3 cellular contexts compared by ENCODE assay signal in genomic region chr20:10590950-10591349, GRCh38.
TF ChIP-seq lines count a peak whose summit lies in the region.

No MANE protein-coding gene starts in this region.

TF ChIP-seq in SK-N-SH, 30 proteins besides CTCF, POLR2A, EP300 and RAD21:
- no peak for TF ChIP-seq PBX3 (IDR thresholded peaks at IDR 0.05)

TF ChIP-seq in SK-N-SH treated with all-trans-retinoic acid at 6 μM for 48 hours, 23 proteins besides CTCF, POLR2A, EP300 and RAD21:
- TF ChIP-seq OSR1 (CRISPR knock-in tag; IDR thresholded peaks at IDR 0.05) (no peak), ZNF8 (CRISPR knock-in tag; IDR thresholded peaks at IDR 0.05) (no peak), TSHZ2 (CRISPR knock-in tag; IDR thresholded peaks at IDR 0.05) (no peak), ZNF565 (CRISPR knock-in tag; conservative IDR thresholded peaks at IDR 0.05; ENCODE audit: low read depth) (no peak), SNAI2 (CRISPR knock-in tag; IDR thresholded peaks at IDR 0.05) (no peak), ZFP3 (CRISPR knock-in tag; IDR thresholded peaks at IDR 0.05) (no peak), TCF4 (CRISPR knock-in tag; IDR thresholded peaks at IDR 0.05; ENCODE audit: borderline replicate concordance) (no peak), GLIS3 (CRISPR knock-in tag; IDR thresholded peaks at IDR 0.05) (no peak), BACH2 (CRISPR knock-in tag; IDR thresholded peaks at IDR 0.05; ENCODE audit: borderline replicate concordance) (no peak)

TF ChIP-seq in endothelial cell of umbilical vein, 7 proteins besides CTCF, POLR2A, EP300 and RAD21:
- no peak for TF ChIP-seq JUN (IDR thresholded peaks at IDR 0.05; ENCODE audit: borderline replicate concordance, insufficient read depth, insufficient read length, low read depth)
- TF ChIP-seq FOS (IDR thresholded peaks at IDR 0.05; ENCODE audit: borderline replicate concordance, insufficient read depth, low read length): no peak
- TF ChIP-seq MYC (IDR thresholded peaks at IDR 0.05; ENCODE audit: low read depth, low read length): no peak
- no peak for TF ChIP-seq POLR2AphosphoS5 (IDR thresholded peaks at IDR 0.05; ENCODE audit: insufficient read depth, low read depth, low read length)
- no peak for TF ChIP-seq EZH2 (IDR thresholded peaks at IDR 0.05; ENCODE audit: borderline replicate concordance, low read depth, low read length, severe bottlenecking)
- no peak for TF ChIP-seq GATA2 (IDR thresholded peaks at IDR 0.05; ENCODE audit: insufficient read depth, insufficient read length, low read depth, low read length)
TF ChIP-seq in endothelial cell of umbilical vein: peak in this region for 0.
